28 cellular contexts compared by ENCODE assay signal in genomic region chr5:151467576-151467975, GRCh38.
"Had no signal": no experiment of that assay in that cellular context is flagged by ENCODE, and none has a peak within 500 bp of the region (broad histone marks: within the 10 kb centered on the region; RNA-seq: fewer than 3 reads in every experiment).

No MANE protein-coding gene starts in this region.

- H3K27ac Mint-ChIP-seq: natural killer cell; nephron; neural progenitor cell; progenitor cell of endocrine pancreas; stimulated activated effector memory CD8-positive, alpha-beta T cell treated with anti-CD3 and anti-CD28 coated beads, Interleukin-12 subunit alpha, Interleukin-12 subunit beta, amount 100 ng/mL, for 72 hours; stimulated activated naive B cell treated with anti-CD40 and anti-IgM and Interleukin-4, amounts not matched to agents 10 μg/mL and 1 μg/mL and 100 μg/mL, for 72 hours; stimulated activated naive CD8-positive, alpha-beta T cell treated with anti-CD3 and anti-CD28 coated beads, Interleukin-15, Interleukin-2, amounts not matched to agents 100 ng/mL and 50 ng/mL, for 24 hours had no signal

- H3K9me3 Mint-ChIP-seq: natural killer cell; nephron; neural progenitor cell; stimulated activated effector memory CD8-positive, alpha-beta T cell treated with anti-CD3 and anti-CD28 coated beads, Interleukin-12 subunit alpha, Interleukin-12 subunit beta, amount 100 ng/mL, for 72 hours; stimulated activated naive B cell treated with anti-CD40 and anti-IgM and Interleukin-4, amounts not matched to agents 10 μg/mL and 1 μg/mL and 100 μg/mL, for 72 hours; stimulated activated naive CD8-positive, alpha-beta T cell treated with anti-CD3 and anti-CD28 coated beads, Interleukin-15, Interleukin-2, amounts not matched to agents 100 ng/mL and 50 ng/mL, for 24 hours had no signal

- DNase-seq: natural killer cell; occipital lobe; ovary; posterior cingulate gyrus; psoas muscle; right cardiac atrium; right lobe of liver; sigmoid colon; small intestine; stimulated activated CD4-positive, alpha-beta T cell treated with anti-CD3 and anti-CD28 coated beads, Interleukin-15, amount 100 ng/mL, for 24 hours; stimulated activated CD4-positive, alpha-beta T cell treated with anti-CD3 and anti-CD28 coated beads, Interleukin-2, amount 100 ng/mL, for 24 hours; stimulated activated CD4-positive, alpha-beta T cell treated with anti-CD3 and anti-CD28 coated beads, Interleukin-2, amount 100 ng/mL, for 48 hours; stimulated activated CD4-positive, alpha-beta T cell treated with anti-CD3 and anti-CD28 coated beads, Interleukin-4, amount 100 ng/mL, for 24 hours; stimulated activated naive B cell treated with anti-CD40 and anti-IgM and Interleukin-4, amounts not matched to agents 10 μg/mL and 1 μg/mL and 100 μg/mL, for 72 hours; stimulated activated naive CD4-positive, alpha-beta T cell treated with Interleukin-2 at 50 U/mL for 16 hours; stomach; thyroid gland; trophoblast cell; upper lobe of left lung had no signal

- H3K4me3 ChIP-seq: neural progenitor cell, ovary, psoas muscle, right lobe of liver, sigmoid colon, stomach, thoracic aorta, thyroid gland, tibial nerve, upper lobe of left lung, vagina had no signal

- H3K27ac ChIP-seq: neural progenitor cell, ovary, parathyroid adenoma, psoas muscle, right lobe of liver, sigmoid colon, stomach, thoracic aorta, thyroid gland, tibial nerve, upper lobe of left lung, vagina had no signal

- H3K27me3 ChIP-seq: neural progenitor cell, ovary, right lobe of liver, sigmoid colon, stomach, thyroid gland, tibial nerve, upper lobe of left lung, vagina had no signal

- H3K9me3 ChIP-seq: ovary, psoas muscle, right lobe of liver, sigmoid colon, stomach, thoracic aorta, thyroid gland, tibial nerve, upper lobe of left lung, vagina had no signal

- H3K4me1 ChIP-seq: neural progenitor cell, psoas muscle, right lobe of liver, sigmoid colon, thyroid gland, tibial nerve, vagina had no signal

- H3K27me3 Mint-ChIP-seq: progenitor cell of endocrine pancreas; stimulated activated naive B cell treated with anti-CD40 and anti-IgM and Interleukin-4, amounts not matched to agents 10 μg/mL and 1 μg/mL and 100 μg/mL, for 72 hours; stimulated activated naive CD8-positive, alpha-beta T cell treated with anti-CD3 and anti-CD28 coated beads, Interleukin-15, Interleukin-2, amounts not matched to agents 100 ng/mL and 50 ng/mL, for 24 hours had no signal

- H3K36me3 ChIP-seq: neural progenitor cell, ovary had no signal

- H3K4me3 Mint-ChIP-seq: natural killer cell; nephron; neural progenitor cell; stimulated activated effector memory CD8-positive, alpha-beta T cell treated with anti-CD3 and anti-CD28 coated beads, Interleukin-12 subunit alpha, Interleukin-12 subunit beta, amount 100 ng/mL, for 72 hours; stimulated activated naive B cell treated with anti-CD40 and anti-IgM and Interleukin-4, amounts not matched to agents 10 μg/mL and 1 μg/mL and 100 μg/mL, for 72 hours; stimulated activated naive CD8-positive, alpha-beta T cell treated with anti-CD3 and anti-CD28 coated beads, Interleukin-15, Interleukin-2, amounts not matched to agents 100 ng/mL and 50 ng/mL, for 24 hours had no signal

- H3K4me1 Mint-ChIP-seq: natural killer cell; nephron; neural progenitor cell; stimulated activated effector memory CD8-positive, alpha-beta T cell treated with anti-CD3 and anti-CD28 coated beads, Interleukin-12 subunit alpha, Interleukin-12 subunit beta, amount 100 ng/mL, for 72 hours; stimulated activated naive B cell treated with anti-CD40 and anti-IgM and Interleukin-4, amounts not matched to agents 10 μg/mL and 1 μg/mL and 100 μg/mL, for 72 hours had no signal
